8 cellular contexts compared by ENCODE assay signal in genomic region chr6:118618676-118619377, GRCh38.
A peak's percentile ranks its signal among the peaks of the same experiment; 100 is the strongest.
DNase-seq lines count a peak whose midpoint lies in the region; ATAC-seq and TF ChIP-seq lines count a peak whose summit lies in the region.

No MANE protein-coding gene starts in this region.

- in situ Hi-C loops in T47D (cut with HindIII; ENCODE audit: low pct_unique_long_range_greater_than_20kb, low sequenced_read_pairs): no loop called here

- peak; percentile 47 for DNase-seq in GM10266 (ENCODE audit: extremely low spot score)
- DNase-seq in Kasumi-1 (lab: John Stamatoyannopoulos, UW): peak; percentile 49 to 54
- DNase-seq in T47D (ENCODE audit: low read depth in 1 of 2, low spot score in 1 of 2): peak; percentile 6 to 54
- peak; percentile 74 for DNase-seq in islet precursor cell
- peak; percentile 52 for DNase-seq in stimulated activated CD4-positive, alpha-beta T cell treated with anti-CD3 and anti-CD28 coated beads, Interleukin-2, amount 100 ng/mL, for 4 hours (ENCODE audit: low read depth)
- DNase-seq in DMS79 (lab: John Stamatoyannopoulos, UW): no peak

- peak; percentile 80 for ATAC-seq in GM21786 (IDR thresholded peaks at IDR 0.05; ENCODE audit: unreplicated experiment)

- H3K4me3 ChIP-seq in WI38 (ENCODE audit: low read depth, low read length): no peak overlapping the region

- TF ChIP-seq CTCF in GM10266 (IDR thresholded peaks at IDR 0.05; ENCODE audit: control insufficient read depth, insufficient read depth, low read depth, missing control alignments) (peak; percentile 86), WI38 (IDR thresholded peaks at IDR 0.05; ENCODE audit: low read depth, low read length) (peak; percentile 90)
